Comparison of ENCODE assay signal across 8 cellular contexts in the genomic region with DNA sequence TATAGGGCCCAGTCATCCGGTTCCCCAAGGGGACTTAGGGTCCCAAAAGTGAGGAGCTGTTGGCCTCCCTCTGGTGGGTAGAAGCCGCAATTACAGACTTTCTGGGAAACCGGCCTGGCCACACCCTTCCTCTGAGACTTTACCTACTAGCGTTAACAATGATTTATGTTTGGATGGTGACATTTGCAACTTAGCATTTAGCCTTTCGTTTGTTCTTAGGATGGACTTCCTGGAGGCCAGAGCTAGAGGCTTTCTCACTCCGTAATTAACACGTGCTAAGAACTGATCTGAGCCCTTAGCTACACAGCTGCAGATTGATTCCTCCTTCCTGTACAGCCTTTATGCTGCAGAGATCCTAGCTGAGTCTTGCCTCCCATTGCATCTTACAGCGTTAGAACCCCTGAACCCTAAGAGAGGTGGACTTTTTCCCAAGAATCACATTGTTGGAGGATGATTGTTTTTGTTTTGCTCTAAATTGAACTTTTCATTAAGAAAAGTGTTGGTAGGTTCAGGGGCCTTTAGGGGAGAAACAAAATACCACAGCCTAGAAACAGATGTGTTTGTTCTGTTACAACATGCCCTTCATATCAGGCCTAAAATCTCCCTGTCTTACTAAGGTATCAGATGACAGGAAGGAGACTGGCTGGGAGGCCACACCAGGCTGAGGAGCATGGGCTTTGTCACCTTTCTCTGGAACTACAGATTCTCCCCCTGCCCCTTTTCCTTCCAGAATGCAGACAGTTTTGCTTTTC. TPM values are rescaled to one million over a fixed set of nuclear protein-coding genes. Genes with fewer than 3 reads are reported as not detected.
DNase-seq lines count a peak whose midpoint lies in the region; ATAC-seq and TF ChIP-seq lines count a peak whose summit lies in the region.

No MANE protein-coding gene starts in this region.

- H3K27ac Mint-ChIP-seq in activated CD4-positive, alpha-beta memory T cell treated with anti-CD3 and anti-CD28 coated beads for 36 hours = peak overlapping the region; percentile 100
- peak overlapping the region; percentile 99 for H3K27ac Mint-ChIP-seq in endothelial cell (ENCODE audit: unreplicated experiment)

- peaks cover 42% of the 10 kb centered on the region for H3K4me1 Mint-ChIP-seq in activated CD4-positive, alpha-beta memory T cell treated with anti-CD3 and anti-CD28 coated beads for 36 hours (ENCODE audit: low read depth)
- H3K4me1 Mint-ChIP-seq in endothelial cell (ENCODE audit: unreplicated experiment) = peaks cover 37% of the 10 kb centered on the region

- peak overlapping the region; percentile 21 to 90 for H3K9ac ChIP-seq in stomach smooth muscle (ENCODE audit: low read length in 2 of 2)

- H3K27me3 ChIP-seq in muscle layer of duodenum (ENCODE audit: low read depth, low read length) (no peaks in the 10 kb centered on the region), stomach smooth muscle (ENCODE audit: control insufficient read depth in 1 of 2, insufficient read depth in 2 of 2, low read length in 2 of 2) (no peaks in the 10 kb centered on the region)

- no peaks in the 10 kb centered on the region for H3K9me3 Mint-ChIP-seq in activated CD4-positive, alpha-beta memory T cell treated with anti-CD3 and anti-CD28 coated beads for 36 hours
- H3K9me3 Mint-ChIP-seq in endothelial cell (ENCODE audit: unreplicated experiment) = no peaks in the 10 kb centered on the region

- ATAC-seq in HG02798 (IDR thresholded peaks at IDR 0.05; ENCODE audit: poor library complexity, unreplicated experiment) (peak; percentile 56), GM19023 (IDR thresholded peaks at IDR 0.05; ENCODE audit: unreplicated experiment) (no peak)

- intact Hi-C loops in activated CD4-positive, alpha-beta memory T cell treated with anti-CD3 and anti-CD28 coated beads for 36 hours (cut with micrococcal nuclease) = loop anchor here (1.0 to 10.0 kb wide), 6 partner anchors 13 to 1510 kb away; partner anchors contain the start of genes S100A10, S100A3, S100A4 and S100A5

- H3K36me3 ChIP-seq in muscle layer of duodenum (ENCODE audit: control insufficient read depth in 1 of 2, insufficient read depth in 2 of 2, low read length in 2 of 2) = peaks cover 27 to 36% of the 10 kb centered on the region in 2 donors
- H3K36me3 ChIP-seq in stomach smooth muscle (ENCODE audit: control insufficient read depth in 2 of 2, insufficient read depth in 2 of 2, low read length in 2 of 2) = peaks cover 5 to 7% of the 10 kb centered on the region in 2 donors

- CTCF ChIA-PET in activated CD4-positive, alpha-beta memory T cell treated with anti-CD3 and anti-CD28 coated beads for 36 hours (lab: Charles Lee) = interaction anchor here (0.7 to 6.4 kb wide), 29 partner anchors 10 to 424 kb away, joined by 3 to 78 read pairs (median 4); partner anchors contain the start of genes S100A10 and THEM4

- H3K4me1 ChIP-seq in muscle layer of duodenum (ENCODE audit: control insufficient read depth in 1 of 2, insufficient read depth in 2 of 2, low read length in 2 of 2) (peaks cover 16 to 23% of the 10 kb centered on the region in 2 donors), stomach smooth muscle (ENCODE audit: control insufficient read depth, insufficient read depth, low read length) (peaks cover 12% of the 10 kb centered on the region)

- DNase-seq in GM12864 (ENCODE audit: low read depth) (no peak), NCI-H774 (lab: John Stamatoyannopoulos, UW) (peak; percentile 26), endothelial cell (ENCODE audit: low spot score) (peak; percentile 70)
- peak; percentile 83 for DNase-seq in activated CD4-positive, alpha-beta memory T cell treated with anti-CD3 and anti-CD28 coated beads for 36 hours

- POLR2A ChIA-PET in activated CD4-positive, alpha-beta memory T cell treated with anti-CD3 and anti-CD28 coated beads for 36 hours (lab: Charles Lee) = interaction anchor here (0.7 to 5.1 kb wide), 10 partner anchors 9 to 212 kb away, joined by 3 to 62 read pairs (median 4); partner anchors contain the start of gene S100A10

- H3K36me3 Mint-ChIP-seq in activated CD4-positive, alpha-beta memory T cell treated with anti-CD3 and anti-CD28 coated beads for 36 hours = peaks cover 54% of the 10 kb centered on the region
- peaks cover 35% of the 10 kb centered on the region for H3K36me3 Mint-ChIP-seq in endothelial cell (ENCODE audit: low read depth, unreplicated experiment)

- no peaks in the 10 kb centered on the region for H3K27me3 Mint-ChIP-seq in activated CD4-positive, alpha-beta memory T cell treated with anti-CD3 and anti-CD28 coated beads for 36 hours
- peaks cover 14% of the 10 kb centered on the region for H3K27me3 Mint-ChIP-seq in endothelial cell (ENCODE audit: unreplicated experiment)

- no peaks in the 10 kb centered on the region for H3K9me3 ChIP-seq in muscle layer of duodenum (ENCODE audit: control insufficient read depth in 1 of 2, low read length in 2 of 2)
- no peaks in the 10 kb centered on the region for H3K9me3 ChIP-seq in stomach smooth muscle (ENCODE audit: control insufficient read depth in 2 of 2, low read length in 2 of 2)

- H3K27ac ChIP-seq in muscle layer of duodenum (ENCODE audit: low read length) (peak overlapping the region; percentile 98), stomach smooth muscle (ENCODE audit: low read length) (peak overlapping the region; percentile 31)

- H3K4me3 ChIP-seq in GM12864 (ENCODE audit: low read depth, low read length) (peak overlapping the region; percentile 63; the same call in 1 of the 2 replicates), muscle layer of duodenum (ENCODE audit: low read depth in 1 of 2, low read length in 2 of 2) (peak overlapping the region; percentile 80 to 94), stomach smooth muscle (ENCODE audit: low read length in 2 of 2) (peak overlapping the region; percentile 84 to 90)

- peak overlapping the region; percentile 83 for H3K4me3 Mint-ChIP-seq in activated CD4-positive, alpha-beta memory T cell treated with anti-CD3 and anti-CD28 coated beads for 36 hours
- H3K4me3 Mint-ChIP-seq in endothelial cell (ENCODE audit: unreplicated experiment) = peak overlapping the region; percentile 100

- TF ChIP-seq CTCF in GM12864 (IDR thresholded peaks at IDR 0.05; ENCODE audit: low read depth, low read length, missing control alignments) (peak; percentile 83), endothelial cell (IDR thresholded peaks at IDR 0.05; ENCODE audit: unreplicated experiment) (peak; percentile 92)

RNA-seq across cellular contexts. Expression of gene S100A11, which starts 2.0 kb away (rescaled TPM):
- 100 to 1,000 TPM; 460 to 477 TPM for total RNA-seq in activated CD4-positive, alpha-beta memory T cell treated with anti-CD3 and anti-CD28 coated beads for 36 hours
- total RNA-seq in endothelial cell (ENCODE audit: unreplicated experiment) = 1,124 TPM

RNA-seq across cellular contexts. Expression of gene S100A10, which starts 41.2 kb away (rescaled TPM):
- 100 to 1,000 TPM; 257 to 270 TPM for total RNA-seq in activated CD4-positive, alpha-beta memory T cell treated with anti-CD3 and anti-CD28 coated beads for 36 hours
- 241 TPM for total RNA-seq in endothelial cell (ENCODE audit: unreplicated experiment)

RNA-seq across cellular contexts. Expression of gene TCHHL1, which starts 54.0 kb away (rescaled TPM):
- not detected for total RNA-seq in activated CD4-positive, alpha-beta memory T cell treated with anti-CD3 and anti-CD28 coated beads for 36 hours
- total RNA-seq in endothelial cell (ENCODE audit: unreplicated experiment) = not detected
